14 cellular contexts compared by ENCODE assay signal in genomic region chr18:23881778-23882177, GRCh38.
DNase-seq lines count a peak whose midpoint lies in the region; ATAC-seq, FAIRE-seq and TF ChIP-seq lines count a peak whose summit lies in the region.
"Had no signal": no experiment of that assay in that cellular context is flagged by ENCODE, and none has a peak within 500 bp of the region (broad histone marks: within the 10 kb centered on the region; RNA-seq: fewer than 3 reads in every experiment).

No MANE protein-coding gene starts in this region.

- intact Hi-C loops in left colon (cut with DNase I, micrococcal nuclease) = no loop called here

- H3K36me3 Mint-ChIP-seq in brain (no peaks in the 10 kb centered on the region), progenitor cell of endocrine pancreas (ENCODE audit: insufficient read depth) (no peaks in the 10 kb centered on the region)
- H3K36me3 Mint-ChIP-seq: natural killer cell treated with Interleukin-12 subunit alpha and Interleukin-12 subunit beta and Interleukin-15 and Interleukin-18, amount 100 ng/mL, for 72 hours had no signal

- peak; percentile 82 for DNase-seq in NCI-H1105 treated with DMSO at 0.1 percent for 48 hours (lab: John Stamatoyannopoulos, UW)
- DNase-seq in NCI-H2227 (lab: John Stamatoyannopoulos, UW; ENCODE audit: unreplicated experiment) = peak; percentile 50
- no peak for DNase-seq in progenitor cell of endocrine pancreas (ENCODE audit: low spot score, unreplicated experiment)
- no peak for DNase-seq in occipital lobe (lab: John Stamatoyannopoulos, UW)
- DNase-seq in left colon = no peak
- DNase-seq in H54 (ENCODE audit: insufficient read length, low spot score) = no peak
- DNase-seq: lower lobe of right lung; stimulated activated CD4-positive, alpha-beta T cell treated with anti-CD3 and anti-CD28 coated beads, Interleukin-4, amount 100 ng/mL, for 1 hour; upper lobe of left lung had no signal

- H3K27me3 Mint-ChIP-seq in brain (no peaks in the 10 kb centered on the region), progenitor cell of endocrine pancreas (peaks cover 5% of the 10 kb centered on the region)

- H3K4me1 Mint-ChIP-seq in brain = peaks cover 65% of the 10 kb centered on the region
- peaks cover 44% of the 10 kb centered on the region for H3K4me1 Mint-ChIP-seq in progenitor cell of endocrine pancreas (ENCODE audit: low read depth)

- H3K4me3 Mint-ChIP-seq in brain = peak overlapping the region in 1 of 5 experiments; percentile 24
- H3K4me3 Mint-ChIP-seq in progenitor cell of endocrine pancreas (ENCODE audit: low read depth) = no peak overlapping the region
- H3K4me3 Mint-ChIP-seq: natural killer cell treated with Interleukin-12 subunit alpha and Interleukin-12 subunit beta and Interleukin-15 and Interleukin-18, amount 100 ng/mL, for 72 hours had no signal

- H3K27ac Mint-ChIP-seq in brain (peak overlapping the region in 4 of 5 experiments; percentile 37 to 89 (median 72)), progenitor cell of endocrine pancreas (peak overlapping the region; percentile 75)
- H3K27ac Mint-ChIP-seq: natural killer cell treated with Interleukin-12 subunit alpha and Interleukin-12 subunit beta and Interleukin-15 and Interleukin-18, amount 100 ng/mL, for 72 hours had no signal

- no peak for FAIRE-seq in H54 (lab: Jason Lieb, UNC)
- FAIRE-seq: GM12892 had no signal

- TF ChIP-seq POLR2A in H54 (IDR thresholded peaks at IDR 0.05; ENCODE audit: low read depth, low read length) = no peak

- TF ChIP-seq CTCF in brain (conservative IDR thresholded peaks at IDR 0.05) = no peak
- no peak for TF ChIP-seq CTCF in progenitor cell of endocrine pancreas (IDR thresholded peaks at IDR 0.05; ENCODE audit: unreplicated experiment)

- no peak for ATAC-seq in HG03432 (IDR thresholded peaks at IDR 0.05; ENCODE audit: unreplicated experiment)
- no peak for ATAC-seq in left colon
- ATAC-seq: lower lobe of right lung; natural killer cell treated with Interleukin-12 subunit alpha and Interleukin-12 subunit beta and Interleukin-15 and Interleukin-18, amount 100 ng/mL, for 72 hours; right cardiac atrium had no signal

- H3K9me3 Mint-ChIP-seq in brain (no peaks in the 10 kb centered on the region), progenitor cell of endocrine pancreas (ENCODE audit: low read depth) (no peaks in the 10 kb centered on the region)
- H3K9me3 Mint-ChIP-seq: natural killer cell treated with Interleukin-12 subunit alpha and Interleukin-12 subunit beta and Interleukin-15 and Interleukin-18, amount 100 ng/mL, for 72 hours had no signal

Comparison
In these comparisons a context has a peak if more than half of its experiments do, and no peak if none do; other contexts are left out.
1. DNase-seq: peak in NCI-H1105 treated with DMSO at 0.1 percent for 48 hours (single experiment) and NCI-H2227 (single experiment); none in progenitor cell of endocrine pancreas (single experiment), occipital lobe (single experiment), left colon (0 of 2) and H54 (single experiment).